8 cellular contexts compared by ENCODE assay signal in the genomic region with DNA sequence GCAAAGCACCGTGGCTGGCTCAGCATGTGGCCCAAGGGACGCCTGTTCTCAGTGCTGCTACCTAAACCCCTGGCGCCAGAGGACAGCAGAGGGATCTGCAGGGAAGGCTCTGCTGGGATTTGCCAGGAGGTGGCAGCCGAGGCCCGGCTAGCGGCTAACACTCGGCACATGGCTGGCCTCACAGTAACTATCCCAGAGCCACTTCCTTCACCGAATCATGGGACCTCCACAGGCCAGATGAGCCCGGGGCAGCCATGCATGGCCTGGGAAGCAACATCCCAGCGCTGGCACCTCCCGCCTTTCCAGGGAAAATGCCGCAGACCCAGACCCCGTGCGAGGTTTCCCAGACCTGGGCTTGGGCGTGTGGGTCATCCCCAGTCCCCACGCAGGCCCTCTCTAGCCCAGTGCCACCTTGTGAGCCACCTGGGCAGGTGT. TPM values are rescaled to one million over a fixed set of nuclear protein-coding genes. Genes with fewer than 3 reads are reported as not detected.
A peak's percentile ranks its signal among the peaks of the same experiment; 100 is the strongest.
DNase-seq lines count a peak whose midpoint lies in the region; ATAC-seq, FAIRE-seq and TF ChIP-seq lines count a peak whose summit lies in the region.

No MANE protein-coding gene starts in this region.

- no peaks in the 10 kb centered on the region for H3K27me3 Mint-ChIP-seq in activated CD4-positive, alpha-beta T cell treated with anti-CD3 and anti-CD28 coated beads, Interleukin-2, amount 10 ng/mL, durations not matched to agents 24 days and 14 days
- H3K27me3 Mint-ChIP-seq in dendritic cell treated with granulocyte-macrophage colony-stimulating factor and Interleukin-4, amounts not matched to agents 40 ng/mL and 50 ng/mL, for 4 days, result no peaks in the 10 kb centered on the region

- no peaks in the 10 kb centered on the region for H3K9me3 ChIP-seq in right lobe of liver

- no peaks in the 10 kb centered on the region for H3K27me3 ChIP-seq in right lobe of liver

- peaks cover 6% of the 10 kb centered on the region for H3K4me1 Mint-ChIP-seq in activated CD4-positive, alpha-beta T cell treated with anti-CD3 and anti-CD28 coated beads, Interleukin-2, amount 10 ng/mL, durations not matched to agents 24 days and 14 days
- peaks cover 6% of the 10 kb centered on the region for H3K4me1 Mint-ChIP-seq in dendritic cell treated with granulocyte-macrophage colony-stimulating factor and Interleukin-4, amounts not matched to agents 40 ng/mL and 50 ng/mL, for 4 days (ENCODE audit: low read depth)

- no peaks in the 10 kb centered on the region for H3K9me3 Mint-ChIP-seq in activated CD4-positive, alpha-beta T cell treated with anti-CD3 and anti-CD28 coated beads, Interleukin-2, amount 10 ng/mL, durations not matched to agents 24 days and 14 days
- H3K9me3 Mint-ChIP-seq in dendritic cell treated with granulocyte-macrophage colony-stimulating factor and Interleukin-4, amounts not matched to agents 40 ng/mL and 50 ng/mL, for 4 days, result no peaks in the 10 kb centered on the region

- no CpG with 5 or more reads among the region's 16 CpGs for WGBS in right lobe of liver (ENCODE audit: insufficient coverage, low coverage, low lambda C conversion rate, missing lambda C conversion rate)

- H3K27ac ChIP-seq in right lobe of liver, result no peak overlapping the region

- peak; percentile 93 to 99 (median 97) for ATAC-seq in right lobe of liver

- intact Hi-C loops in activated CD4-positive, alpha-beta T cell treated with anti-CD3 and anti-CD28 coated beads, Interleukin-2, amount 10 ng/mL, durations not matched to agents 24 days and 14 days (cut with micrococcal nuclease), result loop anchor here (1.0 kb wide), 2 partner anchors 129 to 230 kb away; no protein-coding TSS in a partner anchor
- intact Hi-C loops in dendritic cell treated with granulocyte-macrophage colony-stimulating factor and Interleukin-4, amounts not matched to agents 40 ng/mL and 50 ng/mL, for 4 days (cut with micrococcal nuclease), result loop anchor here (1.0 to 10.0 kb wide), 3 partner anchors 129 to 412 kb away; no protein-coding TSS in a partner anchor
- intact Hi-C loops in right lobe of liver (cut with DNase I), result loop anchor here (5.0 kb wide), 2 partner anchors 129 to 234 kb away; no protein-coding TSS in a partner anchor

- DNase-seq in G401 (ENCODE audit: low spot score), result peak; percentile 79
- DNase-seq in H54 (ENCODE audit: insufficient read length, low spot score), result peak; percentile 91
- DNase-seq in NCI-H1092 (lab: John Stamatoyannopoulos, UW), result peak; percentile 38
- peak; percentile 92 for DNase-seq in activated CD4-positive, alpha-beta T cell treated with anti-CD3 and anti-CD28 coated beads, Interleukin-2, amount 10 ng/mL, durations not matched to agents 24 days and 14 days
- peak; percentile 80 to 84 (median 83) for DNase-seq in right lobe of liver
- DNase-seq in stimulated activated CD4-positive, alpha-beta T cell treated with anti-CD3 and anti-CD28 coated beads, TNF-alpha, amount 100 ng/mL, for 4 hours (ENCODE audit: low read depth in 3 of 3), result peak in 2 of 3 experiments; percentile 18 to 54
- DNase-seq in NCI-H1930 (lab: John Stamatoyannopoulos, UW), result no peak

- H3K4me3 ChIP-seq in right lobe of liver, result no peak overlapping the region

- TF ChIP-seq CTCF in right lobe of liver (IDR thresholded peaks at IDR 0.05), result peak; percentile 93 to 97 (median 94)

- FAIRE-seq in H54 (lab: Jason Lieb, UNC), result peak; percentile 33

- H3K36me3 Mint-ChIP-seq in activated CD4-positive, alpha-beta T cell treated with anti-CD3 and anti-CD28 coated beads, Interleukin-2, amount 10 ng/mL, durations not matched to agents 24 days and 14 days (ENCODE audit: low read depth), result no peaks in the 10 kb centered on the region
- H3K36me3 Mint-ChIP-seq in dendritic cell treated with granulocyte-macrophage colony-stimulating factor and Interleukin-4, amounts not matched to agents 40 ng/mL and 50 ng/mL, for 4 days (ENCODE audit: low read depth), result peaks cover 92% of the 10 kb centered on the region

- no peaks in the 10 kb centered on the region for H3K4me1 ChIP-seq in right lobe of liver

- TF ChIP-seq POLR2A in H54 (IDR thresholded peaks at IDR 0.05; ENCODE audit: low read depth, low read length) (no peak), right lobe of liver (IDR thresholded peaks at IDR 0.05) (no peak)

- no peak overlapping the region for H3K27ac Mint-ChIP-seq in activated CD4-positive, alpha-beta T cell treated with anti-CD3 and anti-CD28 coated beads, Interleukin-2, amount 10 ng/mL, durations not matched to agents 24 days and 14 days
- peak overlapping the region; percentile 82 for H3K27ac Mint-ChIP-seq in dendritic cell treated with granulocyte-macrophage colony-stimulating factor and Interleukin-4, amounts not matched to agents 40 ng/mL and 50 ng/mL, for 4 days

- no peaks in the 10 kb centered on the region for H3K36me3 ChIP-seq in right lobe of liver

- in situ Hi-C loops in G401 (cut with HindIII; ENCODE audit: low sequenced_read_pairs), result no loop called here

- H3K4me3 Mint-ChIP-seq in activated CD4-positive, alpha-beta T cell treated with anti-CD3 and anti-CD28 coated beads, Interleukin-2, amount 10 ng/mL, durations not matched to agents 24 days and 14 days, result no peak overlapping the region
- H3K4me3 Mint-ChIP-seq in dendritic cell treated with granulocyte-macrophage colony-stimulating factor and Interleukin-4, amounts not matched to agents 40 ng/mL and 50 ng/mL, for 4 days, result peak overlapping the region; percentile 52

RNA-seq across cellular contexts. Expression of a gene that starts 36.4 kb away (rescaled TPM):
- 4.9 and 6.0 TPM in 2 replicates for total RNA-seq in G401 (2014; rRNA removed; shearing (Covaris generic))
- total RNA-seq in activated CD4-positive, alpha-beta T cell treated with anti-CD3 and anti-CD28 coated beads, Interleukin-2, amount 10 ng/mL, durations not matched to agents 24 days and 14 days, result 32.5 TPM in 2 replicates
- under 1 TPM in 3 of 6 experiments, not detected in 3; 0.24 to 0.31 (median 0.25) TPM for total RNA-seq in right lobe of liver

Comparison
In these comparisons a context has a peak if more than half of its experiments do, and no peak if none do; other contexts are left out.
1. DNase-seq: peak in G401 (single experiment), H54 (single experiment), NCI-H1092 (single experiment), activated CD4-positive, alpha-beta T cell treated with anti-CD3 and anti-CD28 coated beads, Interleukin-2, amount 10 ng/mL, durations not matched to agents 24 days and 14 days (single experiment), right lobe of liver (3 of 3) and stimulated activated CD4-positive, alpha-beta T cell treated with anti-CD3 and anti-CD28 coated beads, TNF-alpha, amount 100 ng/mL, for 4 hours (2 of 3); none in NCI-H1930 (0 of 2).